ENCODE assay signal across 8 cellular contexts in the genomic region with DNA sequence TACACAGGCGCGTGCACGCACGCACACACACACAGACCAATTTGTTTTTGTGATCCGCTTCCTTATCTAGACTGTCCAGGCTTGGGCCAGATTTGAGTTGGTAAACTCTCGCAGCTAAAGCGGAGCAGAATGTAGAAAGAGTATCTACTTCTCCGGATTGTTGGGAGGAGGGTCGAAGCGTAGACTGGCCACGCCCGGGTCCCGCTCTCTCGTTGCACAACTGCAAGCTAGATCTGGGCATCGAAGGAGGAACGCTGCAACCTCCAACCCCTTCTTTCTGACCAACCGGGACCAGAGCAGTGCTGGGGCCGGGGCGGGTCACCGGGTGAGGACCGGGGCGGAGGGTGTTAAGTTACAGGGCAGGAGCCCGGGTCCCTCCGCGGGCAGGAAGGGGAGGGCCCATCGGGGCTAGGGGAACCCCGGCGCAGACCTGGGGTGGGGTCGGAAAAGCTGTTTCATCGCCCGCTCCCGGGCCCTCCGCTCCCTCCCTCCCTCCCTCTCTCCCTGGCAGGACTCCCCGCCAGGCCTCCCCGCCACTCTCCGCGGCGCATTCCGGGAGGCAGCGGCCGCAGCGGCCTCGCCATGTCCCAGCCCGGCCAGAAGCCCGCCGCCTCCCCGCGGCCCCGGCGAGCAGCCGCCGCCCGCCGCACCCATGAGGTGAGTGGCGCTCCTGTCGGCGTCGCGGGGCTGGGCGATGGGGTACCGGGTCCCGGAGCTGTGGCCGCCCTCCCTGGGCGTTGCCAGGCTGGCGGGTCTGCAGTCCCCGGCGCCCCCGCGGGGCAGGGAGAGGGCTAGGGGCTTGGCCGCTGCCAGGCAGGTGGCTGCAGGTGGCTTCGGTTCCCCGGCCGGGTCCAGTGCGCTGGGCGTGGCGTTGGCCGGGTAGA. TPM values are rescaled to one million over a fixed set of nuclear protein-coding genes. Genes with fewer than 3 reads are reported as not detected.
DNase-seq lines count a peak whose midpoint lies in the region; ATAC-seq and TF ChIP-seq lines count a peak whose summit lies in the region.

A gene with protein sequence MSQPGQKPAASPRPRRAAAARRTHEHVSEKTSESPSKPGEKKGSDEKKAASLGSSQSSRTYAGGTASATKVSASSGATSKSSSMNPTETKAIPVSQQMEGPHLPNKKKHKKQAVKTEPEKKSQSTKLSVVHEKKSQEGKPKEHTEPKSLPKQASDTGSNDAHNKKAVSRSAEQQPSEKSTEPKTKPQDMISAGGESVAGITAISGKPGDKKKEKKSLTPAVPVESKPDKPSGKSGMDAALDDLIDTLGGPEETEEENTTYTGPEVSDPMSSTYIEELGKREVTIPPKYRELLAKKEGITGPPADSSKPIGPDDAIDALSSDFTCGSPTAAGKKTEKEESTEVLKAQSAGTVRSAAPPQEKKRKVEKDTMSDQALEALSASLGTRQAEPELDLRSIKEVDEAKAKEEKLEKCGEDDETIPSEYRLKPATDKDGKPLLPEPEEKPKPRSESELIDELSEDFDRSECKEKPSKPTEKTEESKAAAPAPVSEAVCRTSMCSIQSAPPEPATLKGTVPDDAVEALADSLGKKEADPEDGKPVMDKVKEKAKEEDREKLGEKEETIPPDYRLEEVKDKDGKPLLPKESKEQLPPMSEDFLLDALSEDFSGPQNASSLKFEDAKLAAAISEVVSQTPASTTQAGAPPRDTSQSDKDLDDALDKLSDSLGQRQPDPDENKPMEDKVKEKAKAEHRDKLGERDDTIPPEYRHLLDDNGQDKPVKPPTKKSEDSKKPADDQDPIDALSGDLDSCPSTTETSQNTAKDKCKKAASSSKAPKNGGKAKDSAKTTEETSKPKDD (plus strand): TSS at position 536 of the 884 bp plus-strand sequence. CDS start 47 bp downstream, at position 583.

- H2BK5ac ChIP-seq in mesendoderm (ENCODE audit: low read length): no peak within 1 kb of the TSS

- no peaks in the 10 kb centered on the region for H3K36me3 ChIP-seq in A673 (ENCODE audit: insufficient read depth, low read length, poor library complexity, severe bottlenecking)
- no peaks in the 10 kb centered on the region for H3K36me3 ChIP-seq in effector memory CD4-positive, alpha-beta T cell (ENCODE audit: control insufficient read depth, insufficient read depth, low read length)
- no peaks in the 10 kb centered on the region for H3K36me3 ChIP-seq in mesendoderm (ENCODE audit: control insufficient read depth, insufficient read depth, low read length)

- CTCF ChIA-PET in A673 (lab: Charles Lee): no interaction called here

- H3K27me3 ChIP-seq in A673 (replicated peaks; ENCODE audit: insufficient read depth, low read depth, low read length, poor library complexity) (no peaks in the 10 kb centered on the region), mesendoderm (ENCODE audit: insufficient read depth, low read length, poor library complexity) (peaks cover 10% of the 10 kb centered on the region)
- no peaks in the 10 kb centered on the region for H3K27me3 ChIP-seq in effector memory CD4-positive, alpha-beta T cell (replicated peaks; ENCODE audit: control insufficient read depth, insufficient read depth, low read length, poor library complexity, severe bottlenecking)

- no peak within 1 kb of the TSS for H4K8ac ChIP-seq in mesendoderm (ENCODE audit: low read depth, low read length)

- H2BK120ac ChIP-seq in mesendoderm (ENCODE audit: low read depth, low read length): no peak within 1 kb of the TSS

- H3K27ac ChIP-seq in A673 (ENCODE audit: low read depth, low read length, poor library complexity, severe bottlenecking): peak within 1 kb of the TSS; percentile 65
- H3K27ac ChIP-seq in effector memory CD4-positive, alpha-beta T cell (ENCODE audit: insufficient read depth, low read length, poor library complexity, severe bottlenecking): peak within 1 kb of the TSS; percentile 91
- H3K27ac ChIP-seq in mesendoderm (ENCODE audit: low read depth, low read length): no peak within 1 kb of the TSS

- H3K18ac ChIP-seq in mesendoderm (ENCODE audit: low read length): no peak within 1 kb of the TSS

- no TSS peak for BruUV-seq in A673 (replicated peaks; lab: Mats Ljungman, UMichigan)

- H2BK15ac ChIP-seq in mesendoderm (replicated peaks; ENCODE audit: low read depth): no peak within 1 kb of the TSS

- no peak within 1 kb of the TSS for H3K4ac ChIP-seq in mesendoderm (ENCODE audit: low read depth, low read length)

- no peak within 1 kb of the TSS for H2AK5ac ChIP-seq in mesendoderm (ENCODE audit: low read length)

- H3K4me2 ChIP-seq in mesendoderm (ENCODE audit: low read length): peak within 1 kb of the TSS; percentile 95

- intact Hi-C loops in A673 (cut with micrococcal nuclease; ENCODE audit: unreplicated experiment): loop anchor here (2.0 kb wide), 1 partner anchor 47 kb away; no protein-coding TSS in a partner anchor

- H3K23ac ChIP-seq in mesendoderm (ENCODE audit: low read length): no peak within 1 kb of the TSS

- no peak within 1 kb of the TSS for H4K5ac ChIP-seq in mesendoderm (ENCODE audit: low read length)

- no peaks in the 10 kb centered on the region for H3K9me3 ChIP-seq in A673 (ENCODE audit: low read depth, low read length, poor library complexity, severe bottlenecking)
- no peaks in the 10 kb centered on the region for H3K9me3 ChIP-seq in effector memory CD4-positive, alpha-beta T cell (ENCODE audit: control insufficient read depth, low read length)

- H3K79me2 ChIP-seq in mesendoderm (ENCODE audit: control insufficient read depth, insufficient read depth, low read length): no peaks in the 10 kb centered on the region

- no peaks in the 10 kb centered on the region for H3K79me1 ChIP-seq in mesendoderm (ENCODE audit: low read length)

- no CpG with 5 or more reads among the region's 77 CpGs for WGBS in mesendoderm (ENCODE audit: extremely low coverage, insufficient coverage, low lambda C conversion rate)

- peak within 1 kb of the TSS; percentile 67 for H3K56ac ChIP-seq in mesendoderm (ENCODE audit: low read length)

- H3K9ac ChIP-seq in mesendoderm (ENCODE audit: low read length): peak within 1 kb of the TSS; percentile 40

- TF ChIP-seq CTCF in A673 (conservative IDR thresholded peaks at IDR 0.05; ENCODE audit: low read depth, low read length): no peak

- POLR2A ChIA-PET in A673 (lab: Charles Lee; ENCODE audit: low non-redundant PET): interaction anchor here (0.8 kb wide), 1 partner anchor 840 kb away, joined by 4 read pairs; a partner anchor contains a TSS

- H3K4me3 ChIP-seq in A673 (ENCODE audit: low read depth, low read length, poor library complexity, severe bottlenecking) (peak within 1 kb of the TSS; percentile 86), mesendoderm (ENCODE audit: low read length) (peak within 1 kb of the TSS; percentile 67)
- H3K4me3 ChIP-seq in effector memory CD4-positive, alpha-beta T cell (ENCODE audit: insufficient read depth, low read depth, low read length, poor library complexity, severe bottlenecking): peak within 1 kb of the TSS; percentile 78

- DNase-seq in A673 (ENCODE audit: low spot score) (peak; percentile 59), NCI-H748 (lab: John Stamatoyannopoulos, UW; ENCODE audit: unreplicated experiment) (peak; percentile 82), mesendoderm (peak; percentile 86)
- peak; percentile 88 for DNase-seq in activated CD8-positive, alpha-beta memory T cell treated with anti-CD3 and anti-CD28 coated beads for 24 hours
- peak; percentile 74 to 76 (median 74) for DNase-seq in effector memory CD4-positive, alpha-beta T cell
- DNase-seq in stimulated activated CD8-positive, alpha-beta memory T cell treated with anti-CD3 and anti-CD28 coated beads, Interleukin-15, amount 100 ng/mL, for 24 hours (ENCODE audit: low read depth): peak; percentile 57

- H3K4me1 ChIP-seq in A673 (ENCODE audit: insufficient read depth, low read length, poor library complexity, severe bottlenecking) (no peaks in the 10 kb centered on the region), mesendoderm (ENCODE audit: control insufficient read depth, low read depth, low read length) (no peaks in the 10 kb centered on the region)
- peaks cover 29% of the 10 kb centered on the region for H3K4me1 ChIP-seq in effector memory CD4-positive, alpha-beta T cell (ENCODE audit: control insufficient read depth, insufficient read depth, low read length, poor library complexity, severe bottlenecking)

- peak; percentile 57 for ATAC-seq in GM18517 (IDR thresholded peaks at IDR 0.05; ENCODE audit: unreplicated experiment)
- ATAC-seq in HG03039 (IDR thresholded peaks at IDR 0.05; ENCODE audit: unreplicated experiment): peak; percentile 60

RNA-seq across cellular contexts. Expression of the gene that starts here (rescaled TPM):
- total RNA-seq in A673 (2021): 66.8 and 72.5 TPM in 2 replicates
- 22.7 TPM for polyA plus RNA-seq in mesendoderm (2013, experiment 1 of 2)
- polyA plus RNA-seq in mesendoderm (2013, experiment 2 of 2): 25.6 TPM
